28 cellular contexts compared by ENCODE assay signal in the genomic region with DNA sequence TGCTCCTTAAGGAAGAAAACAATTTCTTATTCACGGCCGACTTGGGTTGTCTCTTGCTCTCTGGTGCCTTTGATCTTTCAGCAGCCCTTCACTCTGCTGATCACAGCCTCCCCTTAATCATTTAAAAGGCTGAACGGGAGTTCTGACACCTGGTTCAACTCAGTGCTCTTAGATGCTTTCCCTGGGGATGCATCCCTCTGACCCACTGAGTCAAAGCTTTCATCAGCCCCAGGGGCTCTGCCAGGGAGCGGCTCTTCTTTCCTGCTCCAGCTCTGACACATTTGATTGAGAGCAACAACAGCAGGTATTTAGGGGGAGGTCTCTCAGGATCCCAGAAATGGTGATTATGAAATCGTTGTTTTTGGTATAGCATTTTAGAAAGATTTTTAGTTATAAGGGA.
DNase-seq lines count a peak whose midpoint lies in the region; ATAC-seq, FAIRE-seq and TF ChIP-seq lines count a peak whose summit lies in the region.
"Had no signal": no experiment of that assay in that cellular context is flagged by ENCODE, and none has a peak within 500 bp of the region (broad histone marks: within the 10 kb centered on the region; RNA-seq: fewer than 3 reads in every experiment).

No MANE protein-coding gene starts in this region.

- intact Hi-C loops in pancreas (cut with DNase I) = no loop called here

- FAIRE-seq in pancreas (lab: Jason Lieb, UNC) = no peak
- FAIRE-seq: GM12891 had no signal

- no peak overlapping the region for H3K27ac ChIP-seq in ACC112 (ENCODE audit: low read depth, low read length)
- H3K27ac ChIP-seq in pancreas = no peak overlapping the region
- H3K27ac ChIP-seq: adrenal gland, VCaP had no signal

- H3K27me3 Mint-ChIP-seq in brain = peaks cover 4% of the 10 kb centered on the region
- no peaks in the 10 kb centered on the region for H3K27me3 Mint-ChIP-seq in mesothelial cell of epicardium (ENCODE audit: low read depth)

- 43 to 57% methylated on average over 5 of the region's 5 CpGs for WGBS in pancreas, 2 donors

- H3K36me3 ChIP-seq in ACC112 (ENCODE audit: insufficient read depth, low read length) (no peaks in the 10 kb centered on the region), pancreas (no peaks in the 10 kb centered on the region)
- H3K36me3 ChIP-seq: adrenal gland, MG63 had no signal

- DNase-seq in NCI-H1092 treated with DMSO at 0.1 percent for 48 hours (lab: John Stamatoyannopoulos, UW) (peak; percentile 28), mesothelial cell of epicardium (ENCODE audit: low spot score in 2 of 2, unreplicated experiment in 2 of 2) (no peak), cerebellar cortex (ENCODE audit: low spot score) (no peak), NCI-H146 (lab: John Stamatoyannopoulos, UW) (no peak), NCI-H187 (lab: John Stamatoyannopoulos, UW) (no peak), pancreas (no peak)
- DNase-seq: ACHN; activated CD4-positive, alpha-beta T cell treated with anti-CD3 and anti-CD28 coated beads, Interleukin-2, amount 50 U/mL, for 4 hours; activated gamma-delta T cell treated with Interleukin-2 at 50 U/mL for 16 hours; adrenal gland; caudate nucleus; CD4-positive, alpha-beta memory T cell; DMS53; effector CD4-positive, alpha-beta T cell; NCI-H187 treated with DMSO at 0.1 percent for 48 hours; NCI-H510A treated with DMSO at 0.1 percent for 48 hours; SHP77; stimulated activated CD4-positive, alpha-beta T cell treated with anti-CD3 and anti-CD28 coated beads, Interleukin-12 subunit alpha, Interleukin-12 subunit beta, amount 100 ng/mL, for 4 hours; stimulated activated CD8-positive, alpha-beta memory T cell treated with anti-CD3 and anti-CD28 coated beads, Interleukin-4, amount 100 ng/mL, for 48 hours; substantia nigra; T-helper 1 cell had no signal

- H3K9me3 ChIP-seq in pancreas = no peaks in the 10 kb centered on the region
- H3K9me3 ChIP-seq: adrenal gland, MG63 had no signal

- H3K4me3 Mint-ChIP-seq in brain (peak overlapping the region in 3 of 5 experiments; percentile 4 to 30 (median 21)), mesothelial cell of epicardium (no peak overlapping the region)
- H3K4me3 Mint-ChIP-seq: CD4-positive, alpha-beta memory T cell; memory B cell; natural killer cell treated with Interleukin-12 subunit alpha and Interleukin-12 subunit beta and Interleukin-15 and Interleukin-18, amount 100 ng/mL, for 72 hours had no signal

- H3K27me3 ChIP-seq in ACC112 (ENCODE audit: insufficient read depth, low read length) = no peaks in the 10 kb centered on the region
- H3K27me3 ChIP-seq in pancreas = no peaks in the 10 kb centered on the region
- H3K27me3 ChIP-seq: adrenal gland, MG63 had no signal

- H3K27ac Mint-ChIP-seq in brain = peak overlapping the region in 3 of 5 experiments; percentile 70 to 83 (median 70)
- H3K27ac Mint-ChIP-seq in mesothelial cell of epicardium = peak overlapping the region; percentile 94
- H3K27ac Mint-ChIP-seq: CD4-positive, alpha-beta memory T cell; memory B cell had no signal

- H3K79me2 ChIP-seq in ACC112 (ENCODE audit: control insufficient read depth, insufficient read depth, low read length, unreplicated experiment) = no peaks in the 10 kb centered on the region

- H2AFZ ChIP-seq in ACC112 (ENCODE audit: low read length, unreplicated experiment) = peak overlapping the region; percentile 36

- H3K4me3 ChIP-seq in ACC112 (ENCODE audit: low read depth, low read length) (no peak overlapping the region), pancreas (no peak overlapping the region)
- H3K4me3 ChIP-seq: adrenal gland, MG63 had no signal

- H3K4me1 ChIP-seq in ACC112 (ENCODE audit: control insufficient read depth, insufficient read depth, low read length, unreplicated experiment) (peaks cover 26% of the 10 kb centered on the region), pancreas (no peaks in the 10 kb centered on the region)
- H3K4me1 ChIP-seq: adrenal gland had no signal

- H3K9me3 Mint-ChIP-seq in brain (peaks cover 0 to 2% (median 0%) of the 10 kb centered on the region in 5 experiments), mesothelial cell of epicardium (no peaks in the 10 kb centered on the region)
- H3K9me3 Mint-ChIP-seq: CD4-positive, alpha-beta memory T cell; natural killer cell treated with Interleukin-12 subunit alpha and Interleukin-12 subunit beta and Interleukin-15 and Interleukin-18, amount 100 ng/mL, for 72 hours had no signal

- H3K36me3 Mint-ChIP-seq in brain (no peaks in the 10 kb centered on the region), mesothelial cell of epicardium (no peaks in the 10 kb centered on the region)
- H3K36me3 Mint-ChIP-seq: CD4-positive, alpha-beta memory T cell; memory B cell; natural killer cell treated with Interleukin-12 subunit alpha and Interleukin-12 subunit beta and Interleukin-15 and Interleukin-18, amount 100 ng/mL, for 72 hours had no signal

- no peak for TF ChIP-seq CTCF in brain (conservative IDR thresholded peaks at IDR 0.05)
- TF ChIP-seq CTCF in mesothelial cell of epicardium (IDR thresholded peaks at IDR 0.05; ENCODE audit: unreplicated experiment) = no peak
- TF ChIP-seq CTCF in pancreas (IDR thresholded peaks at IDR 0.05) = no peak

- no peak for ATAC-seq in pancreas
- ATAC-seq: natural killer cell treated with Interleukin-12 subunit alpha and Interleukin-12 subunit beta and Interleukin-15 and Interleukin-18, amount 100 ng/mL, for 72 hours had no signal

- H3K4me1 Mint-ChIP-seq in brain = peaks cover 51% of the 10 kb centered on the region
- peaks cover 36% of the 10 kb centered on the region for H3K4me1 Mint-ChIP-seq in mesothelial cell of epicardium
